ENCODE assay signal across 24 cellular contexts in genomic region chr2:209422191-209422754, GRCh38. TPM values are rescaled to one million over a fixed set of nuclear protein-coding genes. Genes with fewer than 3 reads are reported as not detected.
A peak's percentile ranks its signal among the peaks of the same experiment; 100 is the strongest.
DNase-seq lines count a peak whose midpoint lies in the region; TF ChIP-seq lines count a peak whose summit lies in the region.
"Had no signal": no experiment of that assay in that cellular context is flagged by ENCODE, and none has a peak within 500 bp of the region (broad histone marks: within the 10 kb centered on the region; RNA-seq: fewer than 3 reads in every experiment).

No MANE protein-coding gene starts in this region.

- H3K36me3 ChIP-seq in adrenal gland (replicated peaks in 1 of 2) = no peaks in the 10 kb centered on the region
- H3K36me3 ChIP-seq: breast epithelium, colonic mucosa, thyroid gland had no signal

- peaks cover 16% of the 10 kb centered on the region for H3K4me1 Mint-ChIP-seq in type B pancreatic cell (ENCODE audit: unreplicated experiment)

- 89 to 98% (median 92%) methylated on average over 6 of the region's 6 CpGs for WGBS in adrenal gland, 4 donors

- no peaks in the 10 kb centered on the region for H3K9me3 ChIP-seq in adrenal gland (replicated peaks in 1 of 3)
- H3K9me3 ChIP-seq: breast epithelium, colonic mucosa, thyroid gland had no signal

- peak overlapping the region; percentile 50 for H3K4me3 Mint-ChIP-seq in type B pancreatic cell
- H3K4me3 Mint-ChIP-seq: endodermal cell had no signal

- no peak overlapping the region for H3K27ac ChIP-seq in adrenal gland
- H3K27ac ChIP-seq: colonic mucosa had no signal

- no peaks in the 10 kb centered on the region for H3K36me3 Mint-ChIP-seq in type B pancreatic cell
- H3K36me3 Mint-ChIP-seq: naive B cell had no signal

- H3K27me3 Mint-ChIP-seq in type B pancreatic cell = peaks cover 14% of the 10 kb centered on the region

- no peaks in the 10 kb centered on the region for H3K27me3 ChIP-seq in adrenal gland
- H3K27me3 ChIP-seq: breast epithelium, colonic mucosa, thyroid gland had no signal

- intact Hi-C loops in adrenal gland (cut with DNase I) = loop anchor here (5.0 to 10.0 kb wide), 2 partner anchors 85 to 133 kb away; no protein-coding TSS in a partner anchor

- H3K4me1 ChIP-seq in adrenal gland (replicated peaks in 1 of 2) = peaks cover 7 to 17% of the 10 kb centered on the region in 2 donors
- H3K4me1 ChIP-seq: breast epithelium, colonic mucosa had no signal

- DNase-seq in NCI-H2196 treated with DMSO at 0.1 percent for 48 hours (lab: John Stamatoyannopoulos, UW; ENCODE audit: unreplicated experiment) = peak; percentile 13
- no peak for DNase-seq in NCI-H2196 (lab: John Stamatoyannopoulos, UW; ENCODE audit: unreplicated experiment)
- peak; percentile 72 for DNase-seq in NCI-H2171 treated with DMSO at 0.1 percent for 48 hours (lab: John Stamatoyannopoulos, UW)
- peak; percentile 79 for DNase-seq in epithelial cell of esophagus (ENCODE audit: low read depth)
- DNase-seq in type B pancreatic cell (ENCODE audit: extremely low spot score, unreplicated experiment) = no peak
- no peak for DNase-seq in GOT3 (lab: John Stamatoyannopoulos, UW)
- DNase-seq in T-helper 2 cell = no peak
- DNase-seq in adrenal gland = no peak
- DNase-seq: activated CD4-positive, alpha-beta T cell treated with anti-CD3 and anti-CD28 coated beads for 1 hour; activated CD8-positive, alpha-beta T cell treated with anti-CD3 and anti-CD28 coated beads, Interleukin-2, amount 10 ng/mL, durations not matched to agents 7 days and 5 days; activated naive CD4-positive, alpha-beta T cell; activated T-cell treated with anti-CD3 and anti-CD28 coated beads, Interleukin-2, amount 50 U/mL, for 1 hour; colonic mucosa; endodermal cell; IMR-90; naive B cell; NCI-H1694; NCI-H524 treated with DMSO at 0.1 percent for 48 hours; stimulated activated CD4-positive, alpha-beta T cell treated with anti-CD3 and anti-CD28 coated beads, Interleukin-2, amount 100 ng/mL, for 48 hours; stimulated activated naive CD4-positive, alpha-beta T cell; SW 1271; thyroid gland had no signal

- H3K4me3 ChIP-seq in epithelial cell of esophagus (ENCODE audit: low read length) = no peak overlapping the region
- H3K4me3 ChIP-seq in adrenal gland = no peak overlapping the region
- H3K4me3 ChIP-seq: breast epithelium, colonic mucosa, thyroid gland had no signal

- no peaks in the 10 kb centered on the region for H3K9me3 Mint-ChIP-seq in type B pancreatic cell
- H3K9me3 Mint-ChIP-seq: endodermal cell, GM23338, naive B cell had no signal

- TF ChIP-seq POLR2A in adrenal gland (IDR thresholded peaks at IDR 0.05) = no peak

- no peak overlapping the region for H3K27ac Mint-ChIP-seq in type B pancreatic cell
- H3K27ac Mint-ChIP-seq: activated CD8-positive, alpha-beta T cell treated with anti-CD3 and anti-CD28 coated beads, Interleukin-2, amount 10 ng/mL, durations not matched to agents 7 days and 5 days; endodermal cell; GM23338 had no signal

- TF ChIP-seq CTCF in epithelial cell of esophagus (IDR thresholded peaks at IDR 0.05; ENCODE audit: insufficient read depth, low read depth, low read length, missing control alignments) (no peak), type B pancreatic cell (conservative IDR thresholded peaks at IDR 0.05) (no peak), adrenal gland (IDR thresholded peaks at IDR 0.05) (no peak)

RNA-seq across cellular contexts. Expression of gene MAP2, which starts 1.6 kb away (rescaled TPM):
- total RNA-seq in type B pancreatic cell (ENCODE audit: low replicate concordance) (18.2 and 37.5 TPM in 2 replicates), adrenal gland (10 to 100 TPM in 3 of 8 donors, 1 to 10 TPM in 5; 2.4 to 25.5 (median 5.3) TPM)
- 10 to 100 TPM in 1 of 3 donors, 1 to 10 TPM in 2; 2.2 to 24.3 (median 6.3) TPM for polyA plus RNA-seq in adrenal gland
- total RNA-seq: activated CD8-positive, alpha-beta T cell treated with anti-CD3 and anti-CD28 coated beads, Interleukin-2, amount 10 ng/mL, durations not matched to agents 7 days and 5 days had no signal

Comparison
In these comparisons a context has a peak if more than half of its experiments do, and no peak if none do; other contexts are left out.
1. DNase-seq: peak in NCI-H2196 treated with DMSO at 0.1 percent for 48 hours (single experiment), NCI-H2171 treated with DMSO at 0.1 percent for 48 hours (single experiment) and epithelial cell of esophagus (single experiment); none in NCI-H2196 (single experiment), type B pancreatic cell (single experiment), GOT3 (single experiment), T-helper 2 cell (0 of 5) and adrenal gland (0 of 7).